Comparison of ENCODE assay signal across 27 cellular contexts in the genomic region with DNA sequence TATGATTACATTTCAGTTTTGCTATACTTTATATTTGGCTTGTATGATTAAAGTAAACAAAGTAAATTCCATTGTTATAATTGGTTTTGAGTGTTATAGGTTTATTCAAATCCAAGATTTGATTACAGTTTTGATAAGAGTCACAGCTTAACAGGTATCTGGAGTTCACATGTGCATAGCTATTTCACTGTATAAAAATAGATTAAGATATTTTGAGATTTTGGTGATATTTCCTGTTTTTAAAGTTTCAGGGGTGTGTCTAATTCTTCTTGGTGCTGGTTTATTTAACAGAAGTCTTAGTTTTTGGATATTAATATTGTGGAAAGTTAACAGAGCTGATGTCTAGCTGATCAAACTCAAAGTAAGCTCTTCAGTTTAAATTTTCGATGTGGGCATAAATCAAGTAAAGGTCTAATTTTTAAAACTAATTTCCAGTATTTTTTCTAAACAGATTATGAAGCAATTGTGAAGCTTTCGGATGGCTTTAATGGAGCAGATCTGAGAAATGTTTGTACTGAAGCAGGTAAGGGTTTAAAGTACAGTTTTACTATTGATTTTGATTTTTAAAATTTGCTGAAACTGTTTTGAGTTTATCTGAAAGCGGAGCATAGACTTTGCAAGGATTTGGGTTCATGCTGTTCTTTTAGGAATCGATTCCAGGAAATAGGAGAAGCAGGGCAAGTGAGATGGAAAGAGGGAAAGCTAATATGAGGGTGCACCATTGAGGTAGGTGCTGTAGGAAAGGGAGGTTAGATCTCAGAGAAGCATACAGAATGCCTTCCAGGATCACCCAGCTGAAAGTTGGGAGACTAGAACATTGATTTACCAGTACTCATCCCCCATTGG. TPM values are rescaled to one million over a fixed set of nuclear protein-coding genes. Genes with fewer than 3 reads are reported as not detected.
DNase-seq lines count a peak whose midpoint lies in the region; ATAC-seq, FAIRE-seq and TF ChIP-seq lines count a peak whose summit lies in the region.
"Had no signal": no experiment of that assay in that cellular context is flagged by ENCODE, and none has a peak within 500 bp of the region (broad histone marks: within the 10 kb centered on the region; RNA-seq: fewer than 3 reads in every experiment).

No MANE protein-coding gene starts in this region.

- no peak for TF ChIP-seq POLR2A in GM12878 (IDR thresholded peaks at IDR 0.05; ENCODE audit: low read depth, low read length)

- no peaks in the 10 kb centered on the region for H3K9me3 Mint-ChIP-seq in activated naive CD4-positive, alpha-beta T cell treated with anti-CD3 and anti-CD28 coated beads, Interleukin-2, amount 50 U/mL, for 24 hours
- no peaks in the 10 kb centered on the region for H3K9me3 Mint-ChIP-seq in activated naive CD4-positive, alpha-beta T cell treated with anti-CD3 and anti-CD28 coated beads, Interleukin-2, amount 10 ng/mL, durations not matched to agents 7 days and 5 days
- no peaks in the 10 kb centered on the region for H3K9me3 Mint-ChIP-seq in IgD-negative memory B cell
- H3K9me3 Mint-ChIP-seq in progenitor cell of endocrine pancreas (ENCODE audit: low read depth), result no peaks in the 10 kb centered on the region
- H3K9me3 Mint-ChIP-seq: CD14-positive monocyte had no signal

- SMC1A ChIA-PET in GM12878 (lab: Charles Lee; ENCODE audit: uncharacterized antibody, unreplicated experiment), result interaction anchor here (0.6 to 3.3 kb wide), 9 partner anchors 9 to 170 kb away, joined by 3 to 13 read pairs (median 4); no protein-coding TSS in a partner anchor

- H3K18ac ChIP-seq in mesendoderm (ENCODE audit: low read length), result no peak overlapping the region

- POLR2A ChIA-PET in GM12878 (lab: Charles Lee), result interaction anchor here (0.5 to 1.5 kb wide), 6 partner anchors 11 to 1756 kb away, joined by 3 to 4 read pairs (median 4); no protein-coding TSS in a partner anchor

- no peaks in the 10 kb centered on the region for H3K9me3 ChIP-seq in GM12878 (replicated peaks; ENCODE audit: control insufficient read depth, insufficient read depth, low read length)
- H3K9me3 ChIP-seq: ascending aorta, lower lobe of right lung, pancreas, SK-N-SH, tibial artery had no signal

- H3K79me1 ChIP-seq in mesendoderm (ENCODE audit: low read length), result no peaks in the 10 kb centered on the region

- H3K27ac Mint-ChIP-seq in activated naive CD4-positive, alpha-beta T cell treated with anti-CD3 and anti-CD28 coated beads, Interleukin-2, amount 50 U/mL, for 24 hours, result peak overlapping the region; percentile 74
- H3K27ac Mint-ChIP-seq in activated naive CD4-positive, alpha-beta T cell treated with anti-CD3 and anti-CD28 coated beads, Interleukin-2, amount 10 ng/mL, durations not matched to agents 7 days and 5 days, result no peak overlapping the region
- peak overlapping the region; percentile 40 to 84 (median 66) for H3K27ac Mint-ChIP-seq in IgD-negative memory B cell
- peak overlapping the region; percentile 7 for H3K27ac Mint-ChIP-seq in progenitor cell of endocrine pancreas

- no peak for TF ChIP-seq RAD21 in GM12878 (IDR thresholded peaks at IDR 0.05; ENCODE audit: insufficient read depth, low read depth, low read length)

- no peak overlapping the region for H3K27ac ChIP-seq in GM12878 (ENCODE audit: control insufficient read depth, insufficient read depth)
- no peak overlapping the region for H3K27ac ChIP-seq in mesendoderm (ENCODE audit: low read depth, low read length)
- H3K27ac ChIP-seq: ascending aorta, foreskin keratinocyte, KMS-11, lower lobe of right lung, pancreas, tibial artery had no signal

- no peak overlapping the region for H2BK15ac ChIP-seq in mesendoderm (replicated peaks; ENCODE audit: low read depth)

- H3K27me3 Mint-ChIP-seq in activated naive CD4-positive, alpha-beta T cell treated with anti-CD3 and anti-CD28 coated beads, Interleukin-2, amount 50 U/mL, for 24 hours, result no peaks in the 10 kb centered on the region
- no peaks in the 10 kb centered on the region for H3K27me3 Mint-ChIP-seq in activated naive CD4-positive, alpha-beta T cell treated with anti-CD3 and anti-CD28 coated beads, Interleukin-2, amount 10 ng/mL, durations not matched to agents 7 days and 5 days
- H3K27me3 Mint-ChIP-seq in IgD-negative memory B cell (no peaks in the 10 kb centered on the region), progenitor cell of endocrine pancreas (no peaks in the 10 kb centered on the region)

- TF ChIP-seq CTCF in GM12878 (IDR thresholded peaks at IDR 0.05 in 2 of 3, conservative IDR thresholded peaks at IDR 0.05 in 1 of 3; ENCODE audit: control insufficient read depth in 2 of 3, extremely low read depth in 1 of 3, insufficient read depth in 1 of 3, low read depth in 3 of 3, low read length in 3 of 3), result no peak
- TF ChIP-seq CTCF in progenitor cell of endocrine pancreas (IDR thresholded peaks at IDR 0.05; ENCODE audit: unreplicated experiment), result no peak

- no peak for FAIRE-seq in GM12878 (lab: Jason Lieb, UNC)
- FAIRE-seq in GM19239 (lab: Jason Lieb, UNC), result no peak
- FAIRE-seq: pancreas had no signal

- H3K4me3 Mint-ChIP-seq in activated naive CD4-positive, alpha-beta T cell treated with anti-CD3 and anti-CD28 coated beads, Interleukin-2, amount 50 U/mL, for 24 hours, result no peak overlapping the region
- H3K4me3 Mint-ChIP-seq in activated naive CD4-positive, alpha-beta T cell treated with anti-CD3 and anti-CD28 coated beads, Interleukin-2, amount 10 ng/mL, durations not matched to agents 7 days and 5 days, result no peak overlapping the region
- H3K4me3 Mint-ChIP-seq in IgD-negative memory B cell, result peak overlapping the region; percentile 80 to 95 (median 87)
- no peak overlapping the region for H3K4me3 Mint-ChIP-seq in progenitor cell of endocrine pancreas (ENCODE audit: low read depth)
- H3K4me3 Mint-ChIP-seq: CD14-positive monocyte had no signal

- H3K23ac ChIP-seq in mesendoderm (ENCODE audit: low read length), result no peak overlapping the region

- CTCF ChIA-PET in activated naive CD4-positive, alpha-beta T cell treated with anti-CD3 and anti-CD28 coated beads, Interleukin-2, amount 10 ng/mL, durations not matched to agents 7 days and 5 days (lab: Charles Lee), result interaction anchor here (0.6 to 1.3 kb wide), 2 partner anchors 15 to 60 kb away, joined by 3 read pairs; no protein-coding TSS in a partner anchor
- CTCF ChIA-PET in GM12878 (lab: Yijun Ruan, JAX), result interaction anchor here (0.5 to 2.0 kb wide), 7 partner anchors 12 to 904 kb away, joined by 3 to 8 read pairs (median 3); no protein-coding TSS in a partner anchor

- H3K4ac ChIP-seq in mesendoderm (ENCODE audit: low read depth, low read length), result no peak overlapping the region

- no TSS peak for BruUV-seq in GM12878 (replicated peaks; lab: Mats Ljungman, UMichigan)

- no peak overlapping the region for H4K8ac ChIP-seq in mesendoderm (ENCODE audit: low read depth, low read length)

- peaks cover 11 to 14% of the 10 kb centered on the region in 2 experiments for H3K36me3 ChIP-seq in GM12878 (ENCODE audit: control insufficient read depth in 2 of 2, insufficient read depth in 2 of 2, low read length in 1 of 2)
- peaks cover 6% of the 10 kb centered on the region for H3K36me3 ChIP-seq in mesendoderm (ENCODE audit: control insufficient read depth, insufficient read depth, low read length)

- H3K27me3 ChIP-seq in GM12878 (replicated peaks in 1 of 2; ENCODE audit: control insufficient read depth in 2 of 2, insufficient read depth in 2 of 2, low read length in 1 of 2), result no peaks in the 10 kb centered on the region
- no peaks in the 10 kb centered on the region for H3K27me3 ChIP-seq in mesendoderm (ENCODE audit: insufficient read depth, low read length, poor library complexity)
- H3K27me3 ChIP-seq: ascending aorta, foreskin keratinocyte, pancreas, tibial artery had no signal

- ATAC-seq in GM12878, result no peak
- ATAC-seq: lower lobe of right lung, pancreas, sciatic nerve had no signal

- in situ Hi-C loops in GM12878 (cut with MboI), result no loop called here

- peaks cover 20% of the 10 kb centered on the region for H3K36me3 Mint-ChIP-seq in activated naive CD4-positive, alpha-beta T cell treated with anti-CD3 and anti-CD28 coated beads, Interleukin-2, amount 50 U/mL, for 24 hours
- peaks cover 46% of the 10 kb centered on the region for H3K36me3 Mint-ChIP-seq in activated naive CD4-positive, alpha-beta T cell treated with anti-CD3 and anti-CD28 coated beads, Interleukin-2, amount 10 ng/mL, durations not matched to agents 7 days and 5 days
- H3K36me3 Mint-ChIP-seq in IgD-negative memory B cell (peaks cover 11% of the 10 kb centered on the region), progenitor cell of endocrine pancreas (ENCODE audit: insufficient read depth) (peaks cover 33% of the 10 kb centered on the region)

- H3K79me2 ChIP-seq in GM12878 (ENCODE audit: control insufficient read depth, insufficient read depth, low read length), result no peaks in the 10 kb centered on the region
- H3K79me2 ChIP-seq in mesendoderm (ENCODE audit: control insufficient read depth, insufficient read depth, low read length), result no peaks in the 10 kb centered on the region

- 80% methylated on average over 4 of the region's 4 CpGs for WGBS in GM12878 (ENCODE audit: insufficient coverage, insufficient replicate concordance, low lambda C conversion rate, missing lambda C conversion rate)
- WGBS in mesendoderm (ENCODE audit: extremely low coverage, insufficient coverage, low lambda C conversion rate), result no CpG with 5 or more reads among the region's 4 CpGs

- peaks cover 33% of the 10 kb centered on the region for H3K4me1 Mint-ChIP-seq in activated naive CD4-positive, alpha-beta T cell treated with anti-CD3 and anti-CD28 coated beads, Interleukin-2, amount 50 U/mL, for 24 hours
- H3K4me1 Mint-ChIP-seq in activated naive CD4-positive, alpha-beta T cell treated with anti-CD3 and anti-CD28 coated beads, Interleukin-2, amount 10 ng/mL, durations not matched to agents 7 days and 5 days, result peaks cover 11% of the 10 kb centered on the region
- H3K4me1 Mint-ChIP-seq in IgD-negative memory B cell (peaks cover 32 to 43% (median 37%) of the 10 kb centered on the region in 3 donors), progenitor cell of endocrine pancreas (ENCODE audit: low read depth) (peaks cover 1% of the 10 kb centered on the region)

- no peak overlapping the region for H3K56ac ChIP-seq in mesendoderm (ENCODE audit: low read length)

- no peak overlapping the region for H2BK5ac ChIP-seq in mesendoderm (ENCODE audit: low read length)

- no peak overlapping the region for H4K5ac ChIP-seq in mesendoderm (ENCODE audit: low read length)

- intact Hi-C loops in GM12878 (cut with micrococcal nuclease; ENCODE audit: unreplicated experiment), result no loop called here

- H3K4me2 ChIP-seq in GM12878 (ENCODE audit: control insufficient read depth, insufficient read depth), result peak overlapping the region; percentile 49
- H3K4me2 ChIP-seq in mesendoderm (ENCODE audit: low read length), result no peak overlapping the region
- H3K4me2 ChIP-seq: KMS-11, SK-N-SH had no signal

- RAD21 ChIA-PET in GM12878 (lab: Charles Lee; ENCODE audit: unreplicated experiment), result interaction anchor here (0.7 to 1.2 kb wide), 3 partner anchors 14 to 37 kb away, joined by 3 read pairs; partner anchors contain the start of gene PSMC6

- peaks cover 14% of the 10 kb centered on the region for H3K4me1 ChIP-seq in GM12878 (ENCODE audit: control insufficient read depth, insufficient read depth, low read length)
- no peaks in the 10 kb centered on the region for H3K4me1 ChIP-seq in mesendoderm (ENCODE audit: control insufficient read depth, low read depth, low read length)
- H3K4me1 ChIP-seq: ascending aorta, foreskin keratinocyte, lower lobe of right lung, pancreas, tibial artery had no signal

- H3K9ac ChIP-seq in GM12878 (ENCODE audit: control insufficient read depth, insufficient read depth, low read length) (no peak overlapping the region), mesendoderm (ENCODE audit: low read length) (no peak overlapping the region)
- H3K9ac ChIP-seq: KMS-11, SK-N-SH had no signal

- TF ChIP-seq EP300 in GM12878 (IDR thresholded peaks at IDR 0.05; ENCODE audit: borderline replicate concordance in 1 of 2, control insufficient read depth in 1 of 2, low read depth in 2 of 2, low read length in 2 of 2), result no peak

- H2AFZ ChIP-seq in GM12878 (ENCODE audit: control insufficient read depth, low read depth, low read length), result no peak overlapping the region

- H3K4me3 ChIP-seq in GM12878, result no peak overlapping the region
- H3K4me3 ChIP-seq in mesendoderm (ENCODE audit: low read length), result no peak overlapping the region
- H3K4me3 ChIP-seq: ascending aorta, lower lobe of right lung, pancreas, tibial artery had no signal

- no peak overlapping the region for H2BK120ac ChIP-seq in mesendoderm (ENCODE audit: low read depth, low read length)

- no peak for DNase-seq in activated naive CD4-positive, alpha-beta T cell treated with anti-CD3 and anti-CD28 coated beads, Interleukin-2, amount 10 ng/mL, durations not matched to agents 7 days and 5 days
- DNase-seq in GM12878 (ENCODE audit: low read depth, low spot score) (no peak), progenitor cell of endocrine pancreas (ENCODE audit: low spot score, unreplicated experiment) (no peak), mesendoderm (no peak), GM19239 (ENCODE audit: insufficient read length, low spot score) (no peak), NCI-H748 (lab: John Stamatoyannopoulos, UW; ENCODE audit: unreplicated experiment) (no peak)
- DNase-seq: ACHN; activated gamma-delta T cell treated with Interleukin-2 at 50 U/mL for 16 hours; cerebellar nuclear complex; DMS53; erythroblast; foreskin keratinocyte; lower lobe of right lung; NCI-H1048; NCI-H2029 treated with DMSO at 0.1 percent for 48 hours; NCI-H446; NK-92 treated with Interleukin-12 subunit alpha and Interleukin-12 subunit beta, amount 100 ng/mL, for 24 hours; pancreas; SK-N-SH; T1000; tibial artery had no signal

- H2AK5ac ChIP-seq in mesendoderm (ENCODE audit: low read length), result no peak overlapping the region

- no peaks in the 10 kb centered on the region for H4K20me1 ChIP-seq in GM12878 (ENCODE audit: control insufficient read depth, insufficient read depth)

RNA-seq across cellular contexts. Expression of gene STYX, which starts 6.2 kb away (rescaled TPM):
- polyA plus RNA-seq in IgD-negative memory B cell, result 14.1 TPM
- 14.9 and 15.2 TPM in 2 replicates for total RNA-seq in GM12878 (2013; cell fraction: nucleolus; rRNA removed)
- total RNA-seq in GM12878 (2014; rRNA removed), result 9.4 and 11.0 TPM in 2 replicates
- 13.0 and 13.3 TPM in 2 replicates for total RNA-seq in GM12878 (2014; rRNA removed; fragmentation: Illumina TruSeq; extraction: Trizol)
- total RNA-seq in GM12878 (2021), result 8.7 and 9.5 TPM in 2 replicates
- 2.4 TPM for polyA plus RNA-seq in GM12878 (2011; ENCODE audit: low read depth)
- polyA plus RNA-seq in GM12878 (2011; rRNA removed), result 9.0 and 15.3 TPM in 2 replicates
- 3.4 TPM in 2 replicates for polyA plus RNA-seq in GM12878 (2011; cell fraction: cytosol; rRNA removed)
- 2.3 and 2.9 TPM in 2 replicates for polyA plus RNA-seq in GM12878 (2011; cell fraction: nucleus; rRNA removed)
- polyA plus RNA-seq in GM12878 (2012), result 6.2 and 7.9 TPM in 2 replicates
- 9.0 and 11.3 TPM in 2 replicates for polyA plus RNA-seq in GM12878 (2014; fragmentation: Illumina TruSeq; extraction: Trizol)
- polyA plus RNA-seq in GM12878 (2014; fragmentation: Nextera tagmentation; extraction: Ambion mirVana), result 10 to 100 TPM in 1 of 2 experiments, 1 to 10 TPM in 1; 5.0 to 10.1 TPM
- polyA plus RNA-seq in GM12878 (2014; rRNA removed), result 6.7 and 8.6 TPM in 2 replicates
- 10 to 100 TPM; 13.8 to 15.3 TPM for polyA plus RNA-seq in GM12878 (2016; fragmentation: Nextera tagmentation; extraction: Ambion mirVana)
- polyA minus RNA-seq in GM12878 (2011; rRNA and poly(A)+ RNA removed), result 4.8 and 6.1 TPM in 2 replicates
- 3.2 and 4.0 TPM in 2 replicates for polyA minus RNA-seq in GM12878 (2011; cell fraction: cytosol; rRNA and poly(A)+ RNA removed)
- 3.4 and 7.1 TPM in 2 replicates for polyA minus RNA-seq in GM12878 (2011; cell fraction: nucleus; rRNA and poly(A)+ RNA removed)
- 12.1 and 13.6 TPM in 2 replicates for total RNA-seq in progenitor cell of endocrine pancreas
- 31.9 TPM for polyA plus RNA-seq in mesendoderm (2013, experiment 1 of 2)
- polyA plus RNA-seq in mesendoderm (2013, experiment 2 of 2), result 32.6 TPM

RNA-seq across cellular contexts. Expression of gene PSMC6, which starts 16.7 kb away (rescaled TPM):
- polyA plus RNA-seq in IgD-negative memory B cell (56.2 TPM), GM12878 (2011; rRNA removed) (126 and 190 TPM in 2 replicates), GM12878 (2014; fragmentation: Illumina TruSeq; extraction: Trizol) (162 and 244 TPM in 2 replicates), GM12878 (2014; fragmentation: Nextera tagmentation; extraction: Ambion mirVana) (100 to 1,000 TPM; 181 to 192 TPM), GM12878 (2014; rRNA removed) (95.9 and 113 TPM in 2 replicates), GM12878 (2016; fragmentation: Nextera tagmentation; extraction: Ambion mirVana) (100 to 1,000 TPM; 151 to 155 TPM)
- total RNA-seq in GM12878 (2013; cell fraction: nucleolus; rRNA removed), result 157 and 173 TPM in 2 replicates
- total RNA-seq in GM12878 (2014; rRNA removed) (85.1 and 113 TPM in 2 replicates), GM12878 (2014; rRNA removed; fragmentation: Illumina TruSeq; extraction: Trizol) (163 and 164 TPM in 2 replicates), GM12878 (2021) (69.3 and 71.4 TPM in 2 replicates), progenitor cell of endocrine pancreas (113 and 119 TPM in 2 replicates)
- 36.8 TPM for polyA plus RNA-seq in GM12878 (2011; ENCODE audit: low read depth)
- 27.8 and 35.1 TPM in 2 replicates for polyA plus RNA-seq in GM12878 (2011; cell fraction: cytosol; rRNA removed)
- 61.2 and 74.3 TPM in 2 replicates for polyA plus RNA-seq in GM12878 (2011; cell fraction: nucleus; rRNA removed)
- 48.6 and 59.2 TPM in 2 replicates for polyA plus RNA-seq in GM12878 (2012)
- 51.7 and 66.0 TPM in 2 replicates for polyA minus RNA-seq in GM12878 (2011; rRNA and poly(A)+ RNA removed)
- polyA minus RNA-seq in GM12878 (2011; cell fraction: cytosol; rRNA and poly(A)+ RNA removed), result 19.4 and 30.4 TPM in 2 replicates
- 60.8 and 98.0 TPM in 2 replicates for polyA minus RNA-seq in GM12878 (2011; cell fraction: nucleus; rRNA and poly(A)+ RNA removed)
- 122 TPM for polyA plus RNA-seq in mesendoderm (2013, experiment 1 of 2)
- polyA plus RNA-seq in mesendoderm (2013, experiment 2 of 2), result 117 TPM

RNA-seq across cellular contexts. Expression of gene ERO1A, which starts 28.4 kb away (rescaled TPM):
- polyA plus RNA-seq in IgD-negative memory B cell, result 23.6 TPM
- total RNA-seq in GM12878 (2013; cell fraction: nucleolus; rRNA removed), result 296 and 302 TPM in 2 replicates
- 52.5 and 60.3 TPM in 2 replicates for total RNA-seq in GM12878 (2014; rRNA removed)
- total RNA-seq in GM12878 (2014; rRNA removed; fragmentation: Illumina TruSeq; extraction: Trizol), result 54.3 and 57.0 TPM in 2 replicates
- 71.3 and 74.3 TPM in 2 replicates for total RNA-seq in GM12878 (2021)
- 19.9 TPM for polyA plus RNA-seq in GM12878 (2011; ENCODE audit: low read depth)
- polyA plus RNA-seq in GM12878 (2011; rRNA removed), result 93.1 and 144 TPM in 2 replicates
- polyA plus RNA-seq in GM12878 (2011; cell fraction: cytosol; rRNA removed), result 27.5 and 42.1 TPM in 2 replicates
- polyA plus RNA-seq in GM12878 (2011; cell fraction: nucleus; rRNA removed), result 26.8 and 32.4 TPM in 2 replicates
- 39.5 and 50.7 TPM in 2 replicates for polyA plus RNA-seq in GM12878 (2012)
- 40.0 and 54.2 TPM in 2 replicates for polyA plus RNA-seq in GM12878 (2014; fragmentation: Illumina TruSeq; extraction: Trizol)
- 10 to 100 TPM; 17.5 to 41.2 TPM for polyA plus RNA-seq in GM12878 (2014; fragmentation: Nextera tagmentation; extraction: Ambion mirVana)
- 34.8 and 35.6 TPM in 2 replicates for polyA plus RNA-seq in GM12878 (2014; rRNA removed)
- 10 to 100 TPM; 48.4 to 48.6 TPM for polyA plus RNA-seq in GM12878 (2016; fragmentation: Nextera tagmentation; extraction: Ambion mirVana)
- polyA minus RNA-seq in GM12878 (2011; rRNA and poly(A)+ RNA removed), result 45.7 and 53.5 TPM in 2 replicates
- polyA minus RNA-seq in GM12878 (2011; cell fraction: cytosol; rRNA and poly(A)+ RNA removed), result 28.0 and 39.3 TPM in 2 replicates
- 31.2 and 37.4 TPM in 2 replicates for polyA minus RNA-seq in GM12878 (2011; cell fraction: nucleus; rRNA and poly(A)+ RNA removed)
- total RNA-seq in progenitor cell of endocrine pancreas, result 46.9 and 51.0 TPM in 2 replicates
- polyA plus RNA-seq in mesendoderm (2013, experiment 1 of 2), result 20.5 TPM
- polyA plus RNA-seq in mesendoderm (2013, experiment 2 of 2), result 20.2 TPM

Comparison
In these comparisons a context has a peak if more than half of its experiments do, and no peak if none do; other contexts are left out.
1. H3K4me3 Mint-ChIP-seq: peak in IgD-negative memory B cell (4 of 4); none in activated naive CD4-positive, alpha-beta T cell treated with anti-CD3 and anti-CD28 coated beads, Interleukin-2, amount 50 U/mL, for 24 hours (single experiment), activated naive CD4-positive, alpha-beta T cell treated with anti-CD3 and anti-CD28 coated beads, Interleukin-2, amount 10 ng/mL, durations not matched to agents 7 days and 5 days (single experiment) and progenitor cell of endocrine pancreas (single experiment).